26 cellular contexts compared by ENCODE assay signal in genomic region chr6:53790886-53791285, GRCh38.
"Had no signal": no experiment of that assay in that cellular context is flagged by ENCODE, and none has a peak within 500 bp of the region (broad histone marks: within the 10 kb centered on the region; RNA-seq: fewer than 3 reads in every experiment).

No MANE protein-coding gene starts in this region.

- DNase-seq: activated B cell treated with CpG ODN at 0.5 μM for 24 hours; activated CD4-positive, alpha-beta memory T cell treated with anti-CD3 and anti-CD28 coated beads for 36 hours; activated CD4-positive, alpha-beta T cell treated with anti-CD3 and anti-CD28 coated beads for 1 hour; activated CD4-positive, alpha-beta T cell treated with anti-CD3 and anti-CD28 coated beads, Interleukin-2, amount 10 ng/mL, durations not matched to agents 24 days and 14 days; activated gamma-delta T cell treated with Interleukin-2 at 50 U/mL for 16 hours; activated naive CD4-positive, alpha-beta T cell treated with anti-CD3 and anti-CD28 coated beads, Interleukin-2, amount 10 ng/mL, durations not matched to agents 7 days and 5 days; activated naive CD8-positive, alpha-beta T cell treated with anti-CD3 and anti-CD28 coated beads for 36 hours; activated T-cell treated with anti-CD3 and anti-CD28 coated beads for 4 hours; activated T-cell treated with anti-CD3 and anti-CD28 coated beads, Interleukin-2, amount 50 U/mL, for 72 hours; brain microvascular endothelial cell; cerebellar nuclear complex; Karpas-422; MM.1S; NCI-H1105; NCI-H1436 treated with DMSO at 0.1 percent for 48 hours; NCI-H187; NCI-H2081; NCI-H446; NCI-H524; Peyer's patch; SHP77 had no signal

- H3K9me3 Mint-ChIP-seq: activated naive CD4-positive, alpha-beta T cell treated with anti-CD3 and anti-CD28 coated beads, Interleukin-2, amount 10 ng/mL, durations not matched to agents 7 days and 5 days had no signal

- H3K4me3 Mint-ChIP-seq: activated B cell treated with CpG ODN at 0.5 μM for 24 hours; activated CD4-positive, alpha-beta memory T cell treated with anti-CD3 and anti-CD28 coated beads for 36 hours; activated CD4-positive, alpha-beta T cell treated with anti-CD3 and anti-CD28 coated beads, Interleukin-2, amount 10 ng/mL, durations not matched to agents 24 days and 14 days; activated naive CD4-positive, alpha-beta T cell treated with anti-CD3 and anti-CD28 coated beads, Interleukin-2, amount 10 ng/mL, durations not matched to agents 7 days and 5 days; activated naive CD8-positive, alpha-beta T cell treated with anti-CD3 and anti-CD28 coated beads for 36 hours; activated T-cell treated with anti-CD3 and anti-CD28 coated beads, Interleukin-2, amount 50 U/mL, for 72 hours; T-helper 1 cell treated with Interleukin-12 subunit alpha and Interleukin-12 subunit beta and Interleukin-4 antibody, amounts not matched to agents 30 μg/mL and 1 μg/mL, for 36 hours had no signal

- H3K36me3 ChIP-seq: brain microvascular endothelial cell, Peyer's patch had no signal

- H3K4me3 ChIP-seq: Peyer's patch, SJSA1 had no signal

- H3K27ac ChIP-seq: brain microvascular endothelial cell, Peyer's patch, RWPE1, SJSA1 had no signal

- H3K36me3 Mint-ChIP-seq: activated CD4-positive, alpha-beta memory T cell treated with anti-CD3 and anti-CD28 coated beads for 36 hours had no signal

- H3K27ac Mint-ChIP-seq: activated B cell treated with CpG ODN at 0.5 μM for 24 hours; activated CD4-positive, alpha-beta memory T cell treated with anti-CD3 and anti-CD28 coated beads for 36 hours; activated CD4-positive, alpha-beta T cell treated with anti-CD3 and anti-CD28 coated beads, Interleukin-2, amount 10 ng/mL, durations not matched to agents 24 days and 14 days; activated naive CD4-positive, alpha-beta T cell treated with anti-CD3 and anti-CD28 coated beads, Interleukin-2, amount 10 ng/mL, durations not matched to agents 7 days and 5 days; activated naive CD8-positive, alpha-beta T cell treated with anti-CD3 and anti-CD28 coated beads for 36 hours; activated T-cell treated with anti-CD3 and anti-CD28 coated beads, Interleukin-2, amount 50 U/mL, for 72 hours; activated T-helper 2 cell treated with anti-CD3 and anti-CD28 coated beads, Interferon-gamma antibody, Interleukin-2, Interleukin-4, amounts not matched to agents 10 μg/mL and 5 μg/mL and 100 μg/mL, durations not matched to agents 14 hours and 24 hours and 36 hours; T-helper 1 cell treated with Interleukin-12 subunit alpha and Interleukin-12 subunit beta and Interleukin-4 antibody, amounts not matched to agents 30 μg/mL and 1 μg/mL, for 36 hours had no signal

- ATAC-seq: activated T-cell treated with anti-CD3 and anti-CD28 coated beads, Interleukin-2, amount 50 U/mL, for 72 hours; SK-N-SH treated with all-trans-retinoic acid at 6 μM for 48 hours had no signal

- H3K27me3 ChIP-seq: brain microvascular endothelial cell, Peyer's patch, SJSA1 had no signal
